Comparison of ENCODE assay signal across 1 cellular context in genomic region chr13:112705286-112705685, GRCh38.
TF ChIP-seq lines count a peak whose summit lies in the region.

No MANE protein-coding gene starts in this region.

TF ChIP-seq in GM23338, 12 proteins besides CTCF, POLR2A, EP300 and RAD21:
- TF ChIP-seq ZNF462 (CRISPR knock-in tag; IDR thresholded peaks at IDR 0.05) (no peak), ETS1 (IDR thresholded peaks at IDR 0.05) (no peak), JUNB (IDR thresholded peaks at IDR 0.05; ENCODE audit: unreplicated experiment) (no peak), ZNF114 (CRISPR knock-in tag; IDR thresholded peaks at IDR 0.05) (no peak), EZH2 (IDR thresholded peaks at IDR 0.05; ENCODE audit: low read depth, unreplicated experiment) (no peak), EZH2phosphoT487 (IDR thresholded peaks at IDR 0.05; ENCODE audit: unreplicated experiment) (no peak), STAT1 (IDR thresholded peaks at IDR 0.05; ENCODE audit: unreplicated experiment) (no peak), ZNF331 (CRISPR knock-in tag; IDR thresholded peaks at IDR 0.05; ENCODE audit: low read depth) (no peak), NANOG (IDR thresholded peaks at IDR 0.05; ENCODE audit: borderline replicate concordance) (no peak), CREB1 (CRISPR knock-in tag; IDR thresholded peaks at IDR 0.05; ENCODE audit: low read depth) (no peak), POLR2AphosphoS5 (IDR thresholded peaks at IDR 0.05; ENCODE audit: low read depth) (no peak), REST (IDR thresholded peaks at IDR 0.05; ENCODE audit: unreplicated experiment) (no peak)
